In genomic region chr1:50968884-50969610, GRCh38 we compare ENCODE assay signal across 8 cellular contexts. TPM values are rescaled to one million over a fixed set of nuclear protein-coding genes. Genes with fewer than 3 reads are reported as not detected.
DNase-seq lines count a peak whose midpoint lies in the region; ATAC-seq, FAIRE-seq and TF ChIP-seq lines count a peak whose summit lies in the region.

No MANE protein-coding gene starts in this region.

- peaks cover 86% of the 10 kb centered on the region for H3K27me3 Mint-ChIP-seq in mesothelial cell of epicardium (ENCODE audit: low read depth)

- no peak for DNase-seq in LNCaP clone FGC (ENCODE audit: low read depth)
- peak; percentile 50 to 53 for DNase-seq in activated CD4-positive, alpha-beta T cell treated with anti-CD3 and anti-CD28 coated beads, Interleukin-2, amount 50 U/mL, for 48 hours
- peak in 1 of 2 experiments; percentile 76 for DNase-seq in H1 (ENCODE audit: low read depth in 1 of 2, low spot score in 2 of 2)
- DNase-seq in mesothelial cell of epicardium (ENCODE audit: low spot score in 2 of 2, unreplicated experiment in 2 of 2) = peak in 1 of 2 experiments; percentile 49
- DNase-seq in stomach = peak; percentile 56
- DNase-seq in DMS114 treated with DMSO at 0.1 percent for 48 hours (lab: John Stamatoyannopoulos, UW; ENCODE audit: unreplicated experiment) = no peak

- no peak overlapping the region for H3K18ac ChIP-seq in H1 (ENCODE audit: extremely low read depth, low read length)

- POLR2A ChIA-PET in H1 (lab: Charles Lee; ENCODE audit: partially characterized antibody) = interaction anchor here (1.1 to 1.9 kb wide), 3 partner anchors 8 to 9 kb away, joined by 3 to 7 read pairs (median 4); partner anchors contain the start of gene FAF1

- H3K4me2 ChIP-seq in H1 (ENCODE audit: insufficient read depth in 1 of 2, low read depth in 2 of 2, low read length in 2 of 2) = peak overlapping the region; percentile 97 to 99

- no peak overlapping the region for H2BK15ac ChIP-seq in H1 (ENCODE audit: low read length)

- TF ChIP-seq POLR2A in GM10847 (IDR thresholded peaks at IDR 0.05; ENCODE audit: extremely low read depth, insufficient read length) (peak; percentile 63), H1 (IDR thresholded peaks at IDR 0.05; ENCODE audit: control extremely low read depth in 1 of 2, low read depth in 2 of 2, low read length in 2 of 2) (no peak), stomach (IDR thresholded peaks at IDR 0.05) (no peak)

- H2BK120ac ChIP-seq in H1 (replicated peaks; ENCODE audit: low read depth, low read length) = no peak overlapping the region

- H3K9me3 ChIP-seq in H1 (ENCODE audit: insufficient read depth in 2 of 2, low read depth in 1 of 2, low read length in 1 of 2) = no peaks in the 10 kb centered on the region
- no peaks in the 10 kb centered on the region for H3K9me3 ChIP-seq in stomach

- H3K4me3 ChIP-seq in LNCaP clone FGC (ENCODE audit: low read depth, low read length) (peak overlapping the region; percentile 91), H1 (ENCODE audit: extremely low read depth in 1 of 4, insufficient read depth in 2 of 4, low read depth in 3 of 4, low read length in 4 of 4) (peak overlapping the region; percentile 47 to 66 (median 53)), stomach (peak overlapping the region; percentile 74 to 87 (median 80))

- no peak overlapping the region for H4K5ac ChIP-seq in H1 (ENCODE audit: insufficient read length, low read depth, low read length)

- H3K27me3 ChIP-seq in H1 (replicated peaks in 1 of 4; ENCODE audit: control insufficient read depth in 3 of 4, extremely low read depth in 1 of 4, insufficient read depth in 3 of 4, low read length in 3 of 4) = peaks cover 43 to 79% (median 63%) of the 10 kb centered on the region in 4 experiments
- H3K27me3 ChIP-seq in stomach = no peaks in the 10 kb centered on the region

- no peak overlapping the region for H2AK5ac ChIP-seq in H1 (ENCODE audit: low read depth, low read length)

- peak overlapping the region; percentile 60; the same call in 1 of the 2 replicates for H2AFZ ChIP-seq in H1 (ENCODE audit: low read length)

- no peak overlapping the region; a peak in 1 of 7 replicates for H3K9ac ChIP-seq in H1 (replicated peaks in 1 of 4; ENCODE audit: extremely low read depth in 1 of 4, low read depth in 3 of 4, low read length in 3 of 4)

- WGBS in H1 (ENCODE audit: extremely low coverage in 1 of 2, insufficient coverage in 1 of 2, insufficient read length in 1 of 2, insufficient replicate concordance in 2 of 2, low coverage in 1 of 2, low lambda C conversion rate in 2 of 2, missing lambda C conversion rate in 1 of 2), 2 experiments = 1% methylated on average over 44 of the region's 64 CpGs; no CpG with 5 or more reads in 1 of the 2 experiments
- 0 to 1% (median 1%) methylated on average over 23 to 64 of the region's 64 CpGs for WGBS in stomach, 5 donors

- peaks cover 10% of the 10 kb centered on the region; the same call in 1 of the 2 replicates for H3K23me2 ChIP-seq in H1 (ENCODE audit: low read depth, low read length)

- H3K9me3 Mint-ChIP-seq in mesothelial cell of epicardium = no peaks in the 10 kb centered on the region

- no peaks in the 10 kb centered on the region for H3K79me1 ChIP-seq in H1 (ENCODE audit: low read depth, low read length)

- no peak overlapping the region for H3K23ac ChIP-seq in H1 (ENCODE audit: insufficient read length)

- no peak overlapping the region for H3K14ac ChIP-seq in H1 (ENCODE audit: insufficient read length)

- no peak for FAIRE-seq in H1 (lab: Jason Lieb, UNC)

- H3K27ac ChIP-seq in H1 (ENCODE audit: low read depth, low read length) (no peak overlapping the region), stomach (peak overlapping the region; percentile 93 to 99 (median 98))

- ATAC-seq in GM21825 (IDR thresholded peaks at IDR 0.05; ENCODE audit: unreplicated experiment) = peak; percentile 23

- no peak overlapping the region for H2BK20ac ChIP-seq in H1 (ENCODE audit: low read length)

- H4K20me1 ChIP-seq in H1 (replicated peaks in 1 of 2; ENCODE audit: control insufficient read depth in 1 of 2, insufficient read depth in 2 of 2, low read length in 2 of 2) = peaks cover 7 to 16% of the 10 kb centered on the region in 2 experiments

- CTCF ChIA-PET in H1 (lab: Charles Lee; ENCODE audit: partially characterized antibody) = interaction anchor here (0.6 to 2.8 kb wide), 11 partner anchors 8 to 360 kb away, joined by 3 to 18 read pairs (median 5); partner anchors contain the start of gene FAF1

- peaks cover 6 to 12% (median 9%) of the 10 kb centered on the region in 4 experiments for H3K4me1 ChIP-seq in H1 (replicated peaks in 1 of 4; ENCODE audit: control insufficient read depth in 3 of 4, insufficient read depth in 4 of 4, low read length in 3 of 4)
- peaks cover 11 to 36% (median 23%) of the 10 kb centered on the region in 4 donors for H3K4me1 ChIP-seq in stomach

- no peak overlapping the region for H3K56ac ChIP-seq in H1 (replicated peaks; ENCODE audit: insufficient read length, low read depth, low read length)

- TF ChIP-seq CTCF in LNCaP clone FGC (IDR thresholded peaks at IDR 0.05; ENCODE audit: control insufficient read depth, extremely low read depth, insufficient read depth) (no peak), H1 (IDR thresholded peaks at IDR 0.05; ENCODE audit: control extremely low read depth in 1 of 3, insufficient read depth in 1 of 3, low read depth in 1 of 3, low read length in 3 of 3) (no peak), mesothelial cell of epicardium (IDR thresholded peaks at IDR 0.05; ENCODE audit: unreplicated experiment) (no peak), stomach (IDR thresholded peaks at IDR 0.05) (no peak)

- H3K4me1 Mint-ChIP-seq in mesothelial cell of epicardium = peaks cover 20% of the 10 kb centered on the region

- TF ChIP-seq EP300 in H1 (IDR thresholded peaks at IDR 0.05; ENCODE audit: borderline replicate concordance in 1 of 2, low read depth in 2 of 2, low read length in 2 of 2) (no peak), stomach (IDR thresholded peaks at IDR 0.05) (no peak)

- peak overlapping the region; percentile 15; the same call in 1 of the 2 replicates for H4K8ac ChIP-seq in H1 (ENCODE audit: extremely low read depth, insufficient read depth, low read length)

- no peaks in the 10 kb centered on the region for H3K79me2 ChIP-seq in H1 (ENCODE audit: control insufficient read depth in 1 of 2, insufficient read depth in 2 of 2, low read length in 2 of 2)

- peak overlapping the region; percentile 74 for H3K4me3 Mint-ChIP-seq in mesothelial cell of epicardium

- H4K91ac ChIP-seq in H1 (replicated peaks; ENCODE audit: insufficient read length, low read length) = no peak overlapping the region

- H3K36me3 ChIP-seq in H1 (ENCODE audit: control insufficient read depth in 2 of 4, insufficient read depth in 4 of 4, low read length in 3 of 4) = no peaks in the 10 kb centered on the region; a peak in 1 of 8 replicates
- H3K36me3 ChIP-seq in stomach = no peaks in the 10 kb centered on the region

- peak overlapping the region; percentile 41 for H3K27ac Mint-ChIP-seq in mesothelial cell of epicardium

- H3K36me3 Mint-ChIP-seq in mesothelial cell of epicardium = no peaks in the 10 kb centered on the region

- H3K4ac ChIP-seq in H1 (replicated peaks; ENCODE audit: insufficient read length, low read depth, low read length) = no peak overlapping the region

- no peak overlapping the region for H2BK12ac ChIP-seq in H1 (ENCODE audit: low read depth, low read length)

- H2BK5ac ChIP-seq in H1 (ENCODE audit: low read depth, low read length) = no peak overlapping the region

- intact Hi-C loops in stomach (cut with DNase I; ENCODE audit: low total_unique reads) = no loop called here

- no peak for TF ChIP-seq RAD21 in H1 (IDR thresholded peaks at IDR 0.05 in 1 of 2, conservative IDR thresholded peaks at IDR 0.05 in 1 of 2; ENCODE audit: low read depth in 2 of 2, low read length in 2 of 2)

TF ChIP-seq in H1, 55 proteins besides CTCF, POLR2A, EP300 and RAD21 (continues in another document):
- TF ChIP-seq KDM4A (IDR thresholded peaks at IDR 0.05; ENCODE audit: low read depth, low read length, severe bottlenecking) = peak; percentile 37
- TF ChIP-seq E2F6 (IDR thresholded peaks at IDR 0.05) = no peak
- TF ChIP-seq RBBP5 (IDR thresholded peaks at IDR 0.05; ENCODE audit: borderline replicate concordance, low read depth, low read length) = 0 out of 2 replicates have a peak, but pooled peaks have one; percentile 20
- no peak for TF ChIP-seq SP4 (IDR thresholded peaks at IDR 0.05; ENCODE audit: low read length)
- no peak for TF ChIP-seq SIRT6 (IDR thresholded peaks at IDR 0.05; ENCODE audit: low read length)

RNA-seq across cellular contexts. Expression of gene CDKN2C, which starts 1.0 kb away (rescaled TPM):
- total RNA-seq in H1 (2021; fragmentation: NEBNext Ultra II Directional; extraction: Animal tissue kit (Norgen Biotek cat#: 25700)) = not detected in 2 replicates
- polyA plus RNA-seq in H1 (2011; rRNA removed) = 0.05 TPM in 1 of 2 replicates, not detected in the other
- not detected for polyA plus RNA-seq in H1 (2011; cell fraction: cytosol; rRNA removed)
- polyA plus RNA-seq in H1 (2011; cell fraction: nucleus; rRNA removed) = 0.06 TPM
- not detected in 4 replicates for polyA plus RNA-seq in H1 (2012, experiment 1 of 2)
- polyA plus RNA-seq in H1 (2012, experiment 2 of 2) = not detected
- not detected for polyA plus RNA-seq in H1 (2013, experiment 1 of 2)
- polyA plus RNA-seq in H1 (2013, experiment 2 of 2) = not detected
- not detected in 2 replicates for polyA minus RNA-seq in H1 (2011; rRNA and poly(A)+ RNA removed)
- 0.81 TPM for polyA minus RNA-seq in H1 (2011; cell fraction: cytosol; rRNA and poly(A)+ RNA removed)
- 0.50 TPM for polyA minus RNA-seq in H1 (2011; cell fraction: nucleus; rRNA and poly(A)+ RNA removed)
- 0.63 to 0.80 TPM (median 0.67 TPM) in 3 replicates for total RNA-seq in mesothelial cell of epicardium
- 10 to 100 TPM in 2 of 5 donors, 1 to 10 TPM in 3; 3.5 to 11.7 (median 9.4) TPM for total RNA-seq in stomach
- polyA plus RNA-seq in stomach = 10 to 100 TPM in 2 of 3 donors, 1 to 10 TPM in 1; 9.7 to 14.1 (median 12.5) TPM

RNA-seq across cellular contexts. Expression of gene FAF1, which starts 9.0 kb away (rescaled TPM):
- 63.9 and 65.9 TPM in 2 replicates for total RNA-seq in H1 (2021; fragmentation: NEBNext Ultra II Directional; extraction: Animal tissue kit (Norgen Biotek cat#: 25700))
- polyA plus RNA-seq in H1 (2011; rRNA removed) = 5.9 and 10.8 TPM in 2 replicates
- polyA plus RNA-seq in H1 (2011; cell fraction: cytosol; rRNA removed) = 16.2 TPM
- 4.7 TPM for polyA plus RNA-seq in H1 (2011; cell fraction: nucleus; rRNA removed)
- polyA plus RNA-seq in H1 (2012, experiment 1 of 2) = 41.9 to 60.7 TPM (median 46.5 TPM) in 4 replicates
- polyA plus RNA-seq in H1 (2012, experiment 2 of 2) = 7.3 TPM
- 21.9 TPM for polyA plus RNA-seq in H1 (2013, experiment 1 of 2)
- polyA plus RNA-seq in H1 (2013, experiment 2 of 2) = 23.1 TPM
- 44.3 and 62.3 TPM in 2 replicates for polyA minus RNA-seq in H1 (2011; rRNA and poly(A)+ RNA removed)
- polyA minus RNA-seq in H1 (2011; cell fraction: cytosol; rRNA and poly(A)+ RNA removed) = 19.8 TPM
- 54.6 TPM for polyA minus RNA-seq in H1 (2011; cell fraction: nucleus; rRNA and poly(A)+ RNA removed)
- total RNA-seq in mesothelial cell of epicardium = 43.2 to 47.6 TPM (median 44.4 TPM) in 3 replicates
- total RNA-seq in stomach = 100 to 1,000 TPM in 1 of 5 donors, 10 to 100 TPM in 4; 22.5 to 144 (median 61.0) TPM
- polyA plus RNA-seq in stomach = 10 to 100 TPM; 20.1 to 27.8 (median 23.2) TPM

Comparison
In these comparisons a context has a peak if more than half of its experiments do, and no peak if none do; other contexts are left out.
1. DNase-seq: peak in activated CD4-positive, alpha-beta T cell treated with anti-CD3 and anti-CD28 coated beads, Interleukin-2, amount 50 U/mL, for 48 hours (2 of 2) and stomach (single experiment); none in LNCaP clone FGC (single experiment) and DMS114 treated with DMSO at 0.1 percent for 48 hours (single experiment).
2. Peak in every context shown above with its lines, with median percentiles within 50 percentile points of each other: H3K4me3 ChIP-seq.